ENCODE assay signal across 10 cellular contexts in the genomic region with DNA sequence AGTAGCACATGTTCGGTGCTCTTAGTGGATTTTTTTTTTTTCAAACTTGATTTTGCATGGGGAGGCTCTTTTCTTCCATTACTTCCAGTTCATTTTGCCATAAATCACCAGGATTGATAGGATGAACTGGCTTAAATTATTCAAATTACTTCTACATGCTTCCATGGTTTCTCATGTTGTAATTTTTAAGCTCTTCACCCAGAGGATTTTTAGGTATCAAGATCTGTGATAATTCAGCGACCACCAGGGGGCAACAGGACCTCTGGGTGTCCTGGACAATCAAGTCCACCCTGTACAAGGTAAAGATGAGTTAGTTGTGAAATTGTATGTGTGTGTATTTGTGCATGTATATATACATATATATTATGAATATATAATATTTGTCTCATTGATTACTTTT. TPM values are rescaled to one million over a fixed set of nuclear protein-coding genes. Genes with fewer than 3 reads are reported as not detected.
DNase-seq lines count a peak whose midpoint lies in the region; ATAC-seq and TF ChIP-seq lines count a peak whose summit lies in the region.
"Had no signal": no experiment of that assay in that cellular context is flagged by ENCODE, and none has a peak within 500 bp of the region (broad histone marks: within the 10 kb centered on the region; RNA-seq: fewer than 3 reads in every experiment).

No MANE protein-coding gene starts in this region.

- CTCF ChIA-PET in Panc1 (lab: Charles Lee): interaction anchor here (0.7 kb wide), 2 partner anchors 54 to 253 kb away, joined by 3 read pairs; no protein-coding TSS in a partner anchor

- BruUV-seq in Panc1 (replicated peaks; lab: Mats Ljungman, UMichigan): no TSS peak

- H3K9me3 ChIP-seq in Panc1 (ENCODE audit: control insufficient read depth, insufficient read depth, low read depth, low read length): no peaks in the 10 kb centered on the region
- no peaks in the 10 kb centered on the region for H3K9me3 ChIP-seq in tibial nerve

- peak; percentile 42 for TF ChIP-seq CTCF in LNCAP (IDR thresholded peaks at IDR 0.05)
- peak; percentile 41; the same call in 1 of the 2 replicates for TF ChIP-seq CTCF in Panc1 (IDR thresholded peaks at IDR 0.05)
- TF ChIP-seq CTCF in fibroblast of the aortic adventitia (IDR thresholded peaks at IDR 0.05; ENCODE audit: insufficient read depth, low read length): peak; percentile 38
- peak; percentile 14 to 42 (median 19) for TF ChIP-seq CTCF in tibial nerve (IDR thresholded peaks at IDR 0.05)

- peaks cover 5% of the 10 kb centered on the region; the same call in 1 of the 2 replicates for H3K4me1 ChIP-seq in Panc1 (ENCODE audit: control insufficient read depth, insufficient read depth, low read length)
- H3K4me1 ChIP-seq in tibial nerve: peaks cover 0 to 15% (median under 1%) of the 10 kb centered on the region in 4 donors

- H3K27ac ChIP-seq in Panc1 (ENCODE audit: low read length) (no peak overlapping the region; the same call in 1 of the 2 replicates), tibial nerve (no peak overlapping the region)

- TF ChIP-seq POLR2A in tibial nerve (IDR thresholded peaks at IDR 0.05): no peak

- in situ Hi-C loops in Panc1 (cut with HindIII; ENCODE audit: low pct_unique_long_range_greater_than_20kb, low sequenced_read_pairs): no loop called here

- POLR2A ChIA-PET in Panc1 (lab: Charles Lee): interaction anchor here (0.6 kb wide), 1 partner anchor 360 kb away, joined by 3 read pairs; no protein-coding TSS in a partner anchor

- H3K27me3 ChIP-seq in Panc1 (ENCODE audit: control insufficient read depth, insufficient read depth, low read length) (peaks cover 6% of the 10 kb centered on the region), tibial nerve (peaks cover 0 to 9% of the 10 kb centered on the region in 2 donors)

- intact Hi-C loops in Panc1 (cut with micrococcal nuclease; ENCODE audit: unreplicated experiment): loop anchor here (10.0 kb wide), 3 partner anchors 361 to 831 kb away; no protein-coding TSS in a partner anchor

- no peak for ATAC-seq in Panc1
- no peak for ATAC-seq in left lobe of liver

- H3K36me3 ChIP-seq in Panc1 (ENCODE audit: control insufficient read depth, insufficient read depth, low read length) (no peaks in the 10 kb centered on the region; the same call in 1 of the 2 replicates), tibial nerve (no peaks in the 10 kb centered on the region)

- 48 to 50% methylated on average over 2 of the region's 2 CpGs for WGBS in tibial nerve, 2 donors

- H3K4me3 ChIP-seq in Panc1 (ENCODE audit: low read depth in 2 of 2, low read length in 2 of 2): no peak overlapping the region
- H3K4me3 ChIP-seq in fibroblast of the aortic adventitia (ENCODE audit: low read depth, low read length): no peak overlapping the region
- no peak overlapping the region for H3K4me3 ChIP-seq in tibial nerve

- peak; percentile 38 for DNase-seq in activated CD4-positive, alpha-beta T cell treated with anti-CD3 and anti-CD28 coated beads for 48 hours
- no peak for DNase-seq in activated CD4-positive, alpha-beta T cell treated with anti-CD3 and anti-CD28 coated beads for 4 hours
- DNase-seq in Panc1 (ENCODE audit: low read depth, low spot score) (no peak), fibroblast of the aortic adventitia (ENCODE audit: low read depth) (peak; percentile 27), tibial nerve (ENCODE audit: low spot score in 2 of 2) (peak in 1 of 2 donors; percentile 70), left lobe of liver (ENCODE audit: low spot score) (no peak), NCI-H187 treated with DMSO at 0.1 percent for 48 hours (lab: John Stamatoyannopoulos, UW) (no peak)

- no peak for TF ChIP-seq EP300 in tibial nerve (IDR thresholded peaks at IDR 0.05)

RNA-seq across cellular contexts. Expression of a gene that starts 4.2 kb away (rescaled TPM):
- total RNA-seq in Panc1 (2021; ENCODE audit: unreplicated experiment) (8.6 TPM), fibroblast of the aortic adventitia (ENCODE audit: low replicate concordance) (0.65 and 1.5 TPM in 2 replicates), tibial nerve (1 to 10 TPM in 3 of 4 donors, under 1 TPM in 1; 0.60 to 2.0 (median 1.7) TPM), left lobe of liver (0.10 TPM)
- 4.6 TPM for polyA plus RNA-seq in Panc1 (2012; ENCODE audit: insufficient read length)
- total RNA-seq: activated CD8-positive, alpha-beta memory T cell treated with anti-CD3 and anti-CD28 coated beads for 36 hours; CD4-positive, CD25-positive, alpha-beta regulatory T cell had no signal
- polyA plus RNA-seq: CD4-positive, CD25-positive, alpha-beta regulatory T cell had no signal

Comparison
In these comparisons a context has a peak if more than half of its experiments do, and no peak if none do; other contexts are left out.
1. DNase-seq: peak in activated CD4-positive, alpha-beta T cell treated with anti-CD3 and anti-CD28 coated beads for 48 hours (single experiment) and fibroblast of the aortic adventitia (single experiment); none in activated CD4-positive, alpha-beta T cell treated with anti-CD3 and anti-CD28 coated beads for 4 hours (0 of 2), Panc1 (single experiment), left lobe of liver (single experiment) and NCI-H187 treated with DMSO at 0.1 percent for 48 hours (single experiment).
2. Peak in every context shown above with its lines, with median percentiles within 50 percentile points of each other: CTCF ChIP-seq.